9 cellular contexts compared by ENCODE assay signal in the genomic region with DNA sequence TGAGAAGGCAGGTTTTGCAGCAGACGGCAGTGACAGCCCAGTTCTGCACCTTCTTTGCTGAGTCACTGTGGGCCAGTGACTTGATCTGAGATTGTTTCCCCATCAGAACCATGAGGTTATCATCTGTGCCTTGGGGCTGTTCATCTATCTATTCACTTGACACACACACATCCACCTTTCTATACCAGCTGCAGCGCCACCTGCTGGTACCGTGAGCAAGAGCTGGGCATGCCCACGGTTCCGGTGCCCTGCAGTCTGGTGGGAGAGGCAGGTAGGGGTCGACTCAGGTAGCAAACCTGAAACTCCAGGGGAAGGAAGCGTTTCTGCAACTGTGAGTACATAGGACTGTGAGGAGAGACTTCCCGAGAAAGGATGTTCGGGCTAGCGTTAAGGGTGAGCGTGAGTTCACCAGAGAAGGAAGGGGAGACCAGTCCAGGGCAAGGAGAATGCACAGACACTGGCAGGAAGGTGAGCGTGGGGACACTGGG. TPM values are rescaled to one million over a fixed set of nuclear protein-coding genes. Genes with fewer than 3 reads are reported as not detected.
A peak's percentile ranks its signal among the peaks of the same experiment; 100 is the strongest.
DNase-seq lines count a peak whose midpoint lies in the region; ATAC-seq lines count a peak whose summit lies in the region.
"Had no signal": no experiment of that assay in that cellular context is flagged by ENCODE, and none has a peak within 500 bp of the region (broad histone marks: within the 10 kb centered on the region; RNA-seq: fewer than 3 reads in every experiment).

No MANE protein-coding gene starts in this region.

- in situ Hi-C loops in GM23248 (cut with MboI): no loop called here

- H3K4me1 ChIP-seq in GM23248 (ENCODE audit: insufficient read depth): peaks cover 13% of the 10 kb centered on the region

- no peaks in the 10 kb centered on the region; the same call in 1 of the 2 replicates for H4K20me1 ChIP-seq in GM23248 (ENCODE audit: insufficient read depth)

- no peak overlapping the region for H3K4me2 ChIP-seq in GM23248 (ENCODE audit: unreplicated experiment)

- no peaks in the 10 kb centered on the region for H3K9me3 ChIP-seq in GM23248 (ENCODE audit: low read depth)

- H3K36me3 ChIP-seq in GM23248 (ENCODE audit: low read depth): peaks cover 34% of the 10 kb centered on the region; the same call in 1 of the 2 replicates

- peaks cover 47% of the 10 kb centered on the region for H3F3A ChIP-seq in GM23248 (ENCODE audit: insufficient read depth)

- H3K27ac ChIP-seq in GM23248: no peak overlapping the region
- H3K27ac ChIP-seq: skin epidermis had no signal

- intact Hi-C loops in head of caudate nucleus (cut with DNase I): loop anchor here (10.0 kb wide), 1 partner anchor 108 kb away; no protein-coding TSS in a partner anchor

- H3K79me2 ChIP-seq in GM23248 (ENCODE audit: insufficient read depth): peaks cover 5% of the 10 kb centered on the region; the same call in 1 of the 2 replicates

- no peak for ATAC-seq in HG03175 (IDR thresholded peaks at IDR 0.05; ENCODE audit: unreplicated experiment)

- no peak overlapping the region for H3K4me3 ChIP-seq in GM23248
- H3K4me3 ChIP-seq: skin epidermis had no signal

- no peak overlapping the region for H2AFZ ChIP-seq in GM23248

- H3K9ac ChIP-seq in GM23248: no peak overlapping the region

- H3K27me3 ChIP-seq in GM23248 (replicated peaks; ENCODE audit: insufficient read depth): no peaks in the 10 kb centered on the region

- DNase-seq in AG08395 (ENCODE audit: low spot score) (peak; percentile 35), GM23248 (peak; percentile 67), RPMI8226 (peak; percentile 40), head of caudate nucleus (peak; percentile 38 to 86 (median 70)), putamen (ENCODE audit: low spot score) (peak; percentile 36), middle frontal gyrus (ENCODE audit: extremely low spot score, low spot score) (no peak)
- DNase-seq in activated gamma-delta T cell treated with anti-CD3 and anti-CD28 coated beads, Interleukin-2, amount 50 U/mL, for 16 hours (ENCODE audit: low read depth): peak; percentile 53

- WGBS in GM23248 (ENCODE audit: low coverage in 1 of 2, low lambda C conversion rate in 2 of 2, missing lambda C conversion rate in 2 of 2), 2 experiments: 67 to 73% methylated on average over 12 of the region's 12 CpGs

- no peaks in the 10 kb centered on the region for H3K9me2 ChIP-seq in GM23248 (ENCODE audit: insufficient read depth)

RNA-seq across cellular contexts. Expression of a gene that starts 7.5 kb away (rescaled TPM):
- 10.7 and 12.5 TPM in 2 replicates for total RNA-seq in GM23248 (2014; rRNA removed; shearing (Covaris generic))
- 11.9 and 12.6 TPM in 2 replicates for polyA plus RNA-seq in GM23248 (2016; fragmentation: Nextera tagmentation; extraction: Ambion mirVana)

RNA-seq across cellular contexts. Expression of a gene that starts 12.3 kb away (rescaled TPM):
- 0.86 TPM in 1 of 2 replicates, not detected in the other for total RNA-seq in GM23248 (2014; rRNA removed; shearing (Covaris generic))
- 1.0 and 1.4 TPM in 2 replicates for polyA plus RNA-seq in GM23248 (2016; fragmentation: Nextera tagmentation; extraction: Ambion mirVana)

RNA-seq across cellular contexts. Expression of a gene that starts 12.7 kb away (rescaled TPM):
- total RNA-seq in GM23248 (2014; rRNA removed; shearing (Covaris generic)): 0.63 and 2.4 TPM in 2 replicates
- 1.2 TPM in 2 replicates for polyA plus RNA-seq in GM23248 (2016; fragmentation: Nextera tagmentation; extraction: Ambion mirVana)

RNA-seq across cellular contexts. Expression of a gene that starts 21.4 kb away (rescaled TPM):
- 146 and 184 TPM in 2 replicates for total RNA-seq in GM23248 (2014; rRNA removed; shearing (Covaris generic))
- 102 and 104 TPM in 2 replicates for polyA plus RNA-seq in GM23248 (2016; fragmentation: Nextera tagmentation; extraction: Ambion mirVana)

RNA-seq across cellular contexts. Expression of a gene that starts 34.2 kb away (rescaled TPM):
- not detected in 2 replicates for total RNA-seq in GM23248 (2014; rRNA removed; shearing (Covaris generic))
- polyA plus RNA-seq in GM23248 (2016; fragmentation: Nextera tagmentation; extraction: Ambion mirVana): 0.04 and 0.13 TPM in 2 replicates
